Comparison of ENCODE assay signal across 24 cellular contexts in the genomic region with DNA sequence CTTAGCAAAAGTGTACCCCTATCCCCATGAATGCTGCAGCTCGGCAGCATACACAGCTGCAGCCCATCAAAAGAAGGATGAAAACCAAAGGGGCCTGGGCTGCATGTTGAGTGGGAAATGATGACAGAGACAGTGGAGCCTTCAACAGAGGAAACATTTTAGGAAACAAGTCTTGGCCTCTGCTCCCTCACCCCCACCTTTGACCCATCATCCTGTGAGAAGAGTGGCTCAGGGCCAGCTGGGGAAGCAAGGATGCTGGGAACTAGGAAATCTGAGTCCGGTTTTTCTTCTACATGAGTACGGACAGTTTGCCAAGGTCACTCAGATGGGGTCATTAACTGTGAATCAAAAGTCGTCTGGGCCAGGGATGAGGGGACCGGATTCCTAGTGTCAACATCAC.
"Had no signal": no experiment of that assay in that cellular context is flagged by ENCODE, and none has a peak within 500 bp of the region (broad histone marks: within the 10 kb centered on the region; RNA-seq: fewer than 3 reads in every experiment).

No MANE protein-coding gene starts in this region.

- H3K9me3 Mint-ChIP-seq: effector memory CD8-positive, alpha-beta T cell; memory B cell; natural killer cell; stimulated activated naive B cell treated with anti-CD40 and anti-IgM and Interleukin-4, amounts not matched to agents 10 μg/mL and 1 μg/mL and 100 μg/mL, for 72 hours; stimulated activated naive CD8-positive, alpha-beta T cell treated with anti-CD3 and anti-CD28 coated beads, Interleukin-15, Interleukin-2, amounts not matched to agents 100 ng/mL and 50 ng/mL, for 24 hours had no signal

- H3K27ac ChIP-seq: esophagus squamous epithelium, left lung, neutrophil, parathyroid adenoma, skin epidermis, spleen, thoracic aorta, tibial nerve, upper lobe of left lung, uterus had no signal

- ATAC-seq: effector memory CD8-positive, alpha-beta T cell; left lung; natural killer cell; stimulated activated naive B cell treated with anti-CD40 and anti-IgM and Interleukin-4, amounts not matched to agents 10 μg/mL and 1 μg/mL and 100 μg/mL, for 72 hours had no signal

- H3K36me3 Mint-ChIP-seq: memory B cell; natural killer cell; stimulated activated naive B cell treated with anti-CD40 and anti-IgM and Interleukin-4, amounts not matched to agents 10 μg/mL and 1 μg/mL and 100 μg/mL, for 72 hours had no signal

- H3K4me1 Mint-ChIP-seq: memory B cell, natural killer cell had no signal

- H3K4me3 ChIP-seq: esophagus squamous epithelium, left lung, lung, skin epidermis, spleen, thoracic aorta, tibial nerve, upper lobe of left lung, uterus had no signal

- DNase-seq: cerebellar nuclear complex; cortex of kidney; effector memory CD8-positive, alpha-beta T cell; erythroblast; esophagus squamous epithelium; foreskin melanocyte; glutamatergic neuron; left lung; natural killer cell; spleen; stimulated activated CD4-positive, alpha-beta T cell treated with anti-CD3 and anti-CD28 coated beads, Interleukin-15, amount 100 ng/mL, for 24 hours; stimulated activated CD4-positive, alpha-beta T cell treated with anti-CD3 and anti-CD28 coated beads, Interleukin-2, amount 100 ng/mL, for 48 hours; stimulated activated naive B cell treated with anti-CD40 and anti-IgM and Interleukin-4, amounts not matched to agents 10 μg/mL and 1 μg/mL and 100 μg/mL, for 72 hours; upper lobe of left lung had no signal

- H3K27ac Mint-ChIP-seq: effector memory CD8-positive, alpha-beta T cell; memory B cell; natural killer cell; progenitor cell of endocrine pancreas; stimulated activated naive B cell treated with anti-CD40 and anti-IgM and Interleukin-4, amounts not matched to agents 10 μg/mL and 1 μg/mL and 100 μg/mL, for 72 hours; stimulated activated naive CD8-positive, alpha-beta T cell treated with anti-CD3 and anti-CD28 coated beads, Interleukin-15, Interleukin-2, amounts not matched to agents 100 ng/mL and 50 ng/mL, for 24 hours had no signal

- H3K36me3 ChIP-seq: esophagus squamous epithelium, left lung, neutrophil, spleen, thoracic aorta, tibial nerve, upper lobe of left lung, uterus had no signal

- H3K4me1 ChIP-seq: left lung, parathyroid adenoma, tibial nerve, uterus had no signal

- H3K9me3 ChIP-seq: esophagus squamous epithelium, left lung, neutrophil, thoracic aorta, tibial nerve, upper lobe of left lung, uterus had no signal

- H3K27me3 ChIP-seq: esophagus squamous epithelium, left lung, tibial nerve, upper lobe of left lung, uterus had no signal

- H3K4me3 Mint-ChIP-seq: effector memory CD8-positive, alpha-beta T cell; memory B cell; natural killer cell; stimulated activated naive B cell treated with anti-CD40 and anti-IgM and Interleukin-4, amounts not matched to agents 10 μg/mL and 1 μg/mL and 100 μg/mL, for 72 hours; stimulated activated naive CD8-positive, alpha-beta T cell treated with anti-CD3 and anti-CD28 coated beads, Interleukin-15, Interleukin-2, amounts not matched to agents 100 ng/mL and 50 ng/mL, for 24 hours had no signal
